Comparison of ENCODE assay signal across 1 cellular context in the genomic region with DNA sequence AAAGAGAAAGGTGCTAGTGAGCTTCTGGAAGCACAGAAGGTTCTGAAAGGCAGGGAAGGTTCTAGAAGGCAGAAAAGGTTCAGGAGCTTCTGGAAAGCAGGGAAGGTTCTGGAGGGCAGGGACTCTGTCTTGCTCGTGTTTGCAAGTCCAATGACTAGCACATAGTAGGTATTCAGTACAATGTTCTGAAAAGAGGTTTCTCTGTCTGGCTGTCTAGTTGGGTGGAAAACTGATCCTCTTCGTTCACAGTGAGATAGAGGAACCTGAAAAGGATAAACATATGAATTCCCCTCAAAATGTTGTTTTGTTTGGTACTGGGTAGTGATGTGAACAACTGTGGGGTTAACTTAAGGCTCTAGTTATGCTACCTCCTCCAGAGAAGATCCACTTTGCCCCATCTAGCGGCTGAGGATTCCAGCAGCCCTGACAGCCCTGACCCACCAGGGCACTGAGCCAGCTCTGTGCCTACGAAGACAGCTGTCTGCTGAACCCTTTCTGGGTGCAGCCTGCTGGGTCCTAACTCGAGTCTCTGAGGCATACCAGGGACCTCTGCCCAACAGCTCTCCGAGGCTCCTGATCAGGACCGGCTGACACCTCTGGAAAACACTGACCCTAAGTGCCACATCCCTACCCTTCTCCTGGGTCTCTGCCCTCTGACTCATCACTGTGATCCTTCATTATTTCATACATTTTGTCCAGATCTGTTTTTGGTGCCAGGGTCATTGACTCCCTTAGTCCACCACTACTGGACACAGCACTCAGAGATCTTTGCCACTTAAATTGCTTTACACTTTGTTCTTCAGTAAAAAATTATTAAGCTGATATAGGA.
TF ChIP-seq lines count a peak whose summit lies in the region.

No MANE protein-coding gene starts in this region.

TF ChIP-seq in GM12878, 131 proteins besides CTCF, POLR2A, EP300 and RAD21:
- no peak for TF ChIP-seq HDAC6 (IDR thresholded peaks at IDR 0.05; ENCODE audit: unreplicated experiment)
- no peak for TF ChIP-seq FOXM1 (IDR thresholded peaks at IDR 0.05; ENCODE audit: low read depth, low read length)
- no peak for TF ChIP-seq SIX5 (IDR thresholded peaks at IDR 0.05; ENCODE audit: low read depth, low read length, severe bottlenecking)
TF ChIP-seq in GM12878: peak in this region for 0.
